ENCODE assay signal across 8 cellular contexts in genomic region chr22:29780781-29781676, GRCh38. TPM values are rescaled to one million over a fixed set of nuclear protein-coding genes. Genes with fewer than 3 reads are reported as not detected.
DNase-seq lines count a peak whose midpoint lies in the region; ATAC-seq and TF ChIP-seq lines count a peak whose summit lies in the region.

No MANE protein-coding gene starts in this region.

- peaks cover 0 to 12% of the 10 kb centered on the region in 2 experiments; a peak in 2 of 4 replicates for H3K79me1 ChIP-seq in IMR-90 (ENCODE audit: low read depth in 1 of 2, low read length in 2 of 2)

- no peak; the same call in 1 of the 2 replicates for TF ChIP-seq POLR2A in IMR-90 (IDR thresholded peaks at IDR 0.05; ENCODE audit: low read depth, low read length)

- no TSS peak for BruUV-seq in IMR-90 (replicated peaks; lab: Mats Ljungman, UMichigan)

- H3K56ac ChIP-seq in IMR-90 (ENCODE audit: extremely low read depth, insufficient read depth, low read length): peak overlapping the region; percentile 95

- 0% methylated on average over 5 of the region's 8 CpGs; no CpG with 5 or more reads in 1 of the 2 experiments for WGBS in IMR-90 (ENCODE audit: extremely low coverage in 2 of 2, insufficient read length in 1 of 2), 2 experiments

- peak overlapping the region; percentile 95 for H2BK15ac ChIP-seq in IMR-90 (ENCODE audit: low read depth, low read length)

- peak overlapping the region; percentile 85 to 99 for H4K8ac ChIP-seq in IMR-90 (ENCODE audit: low read depth in 2 of 2, low read length in 2 of 2)

- peak overlapping the region; percentile 45; the same call in 1 of the 2 replicates for H3K4me2 ChIP-seq in IMR-90 (ENCODE audit: low read depth, low read length)

- H3K18ac ChIP-seq in IMR-90 (ENCODE audit: low read depth, low read length): peak overlapping the region; percentile 81

- peak overlapping the region; percentile 95 for H2AK5ac ChIP-seq in IMR-90 (ENCODE audit: low read depth, low read length)

- peak overlapping the region; percentile 98 for H2BK20ac ChIP-seq in IMR-90 (ENCODE audit: low read depth, low read length)

- H3K4me1 ChIP-seq in IMR-90 (ENCODE audit: control insufficient read depth, insufficient read depth, low read length): peaks cover 31% of the 10 kb centered on the region

- intact Hi-C loops in IMR-90 (cut with micrococcal nuclease): no loop called here

- peak overlapping the region; percentile 99 for H2AK9ac ChIP-seq in IMR-90 (replicated peaks; ENCODE audit: low read depth, low read length, poor library complexity)

- no peaks in the 10 kb centered on the region for H4K20me1 ChIP-seq in IMR-90 (ENCODE audit: insufficient read depth, low read length)

- CTCF ChIA-PET in IMR-90 (lab: Yijun Ruan, JAX): interaction anchor here (0.7 to 1.7 kb wide), 3 partner anchors 8 to 606 kb away, joined by 3 to 4 read pairs (median 4); partner anchors contain the start of gene RNF215

- peak overlapping the region; percentile 85 for H2AFZ ChIP-seq in IMR-90 (replicated peaks; ENCODE audit: low read length, poor library complexity)

- no peak for TF ChIP-seq CTCF in IMR-90 (conservative IDR thresholded peaks at IDR 0.05; ENCODE audit: low read depth, low read length)
- no peak for TF ChIP-seq CTCF in cardiac fibroblast (IDR thresholded peaks at IDR 0.05; ENCODE audit: low read depth, low read length)

- peak overlapping the region; percentile 48 for H3K9ac ChIP-seq in IMR-90 (ENCODE audit: low read depth, low read length)

- H3K27me3 ChIP-seq in IMR-90 (ENCODE audit: control insufficient read depth, insufficient read depth, low read length) (no peaks in the 10 kb centered on the region), layer of hippocampus (ENCODE audit: control insufficient read depth, insufficient read depth, low read length) (no peaks in the 10 kb centered on the region)

- ATAC-seq in IMR-90 (ENCODE audit: low read depth): peak; percentile 81
- no peak for ATAC-seq in HG02763 (IDR thresholded peaks at IDR 0.05; ENCODE audit: unreplicated experiment)

- peak overlapping the region; percentile 99 for H4K91ac ChIP-seq in IMR-90 (ENCODE audit: insufficient read depth, low read depth, low read length)

- no peaks in the 10 kb centered on the region for H3K36me3 ChIP-seq in IMR-90 (ENCODE audit: control insufficient read depth, insufficient read depth, low read length)

- peak overlapping the region; percentile 90 for H3K27ac ChIP-seq in IMR-90 (ENCODE audit: insufficient read depth, low read length)
- H3K27ac ChIP-seq in layer of hippocampus (ENCODE audit: low read depth, low read length): peak overlapping the region; percentile 16
- H3K27ac ChIP-seq in substantia nigra (ENCODE audit: low read depth, low read length, poor library complexity, severe bottlenecking): peak overlapping the region; percentile 44

- no peak for TF ChIP-seq RAD21 in IMR-90 (IDR thresholded peaks at IDR 0.05; ENCODE audit: low read length)

- peak overlapping the region; percentile 98 for H3K14ac ChIP-seq in IMR-90 (replicated peaks; ENCODE audit: low read depth, low read length)

- H2BK120ac ChIP-seq in IMR-90 (ENCODE audit: low read depth, low read length): peak overlapping the region; percentile 99

- H3K9me3 ChIP-seq in IMR-90 (ENCODE audit: control insufficient read depth, insufficient read depth, low read length): no peaks in the 10 kb centered on the region

- peak overlapping the region; percentile 96 for H2BK5ac ChIP-seq in IMR-90 (ENCODE audit: low read depth, low read length, poor library complexity, severe bottlenecking)

- dilution Hi-C loops in IMR-90 (cut with HindIII; ENCODE audit: low sequenced_read_pairs, unreplicated experiment): no loop called here

- DNase-seq in IMR-90: peak; percentile 85
- peak; percentile 75 to 94 for DNase-seq in cardiac fibroblast (ENCODE audit: low read depth in 2 of 2)
- DNase-seq in substantia nigra (lab: John Stamatoyannopoulos, UW): no peak
- DNase-seq in central memory CD4-positive, alpha-beta T cell: no peak
- DNase-seq in KBM-7: no peak
- no peak for DNase-seq in activated CD4-positive, alpha-beta T cell treated with anti-CD3 and anti-CD28 coated beads, Interleukin-2, amount 50 U/mL, for 48 hours

- in situ Hi-C loops in IMR-90 (cut with MboI; ENCODE audit: low sequenced_read_pairs) (no loop called here), KBM-7 (cut with MboI; ENCODE audit: low pct_unique_long_range_greater_than_20kb, low sequenced_read_pairs) (no loop called here)

- POLR2A ChIA-PET in IMR-90 (lab: Charles Lee; ENCODE audit: unreplicated experiment): no interaction called here

- peak overlapping the region; percentile 96 for H3K23ac ChIP-seq in IMR-90 (ENCODE audit: low read depth, low read length)

- H3K9me1 ChIP-seq in IMR-90 (ENCODE audit: insufficient read depth, low read length): peaks cover 18% of the 10 kb centered on the region

- H3K4me3 ChIP-seq in IMR-90 (ENCODE audit: insufficient read depth, low read depth, low read length): no peak overlapping the region
- no peak overlapping the region for H3K4me3 ChIP-seq in cardiac fibroblast (replicated peaks in 1 of 2; ENCODE audit: low read depth in 2 of 2, low read length in 2 of 2)

- H4K5ac ChIP-seq in IMR-90 (ENCODE audit: low read depth, low read length): peak overlapping the region; percentile 82

- H3K4ac ChIP-seq in IMR-90 (ENCODE audit: low read depth, low read length): peak overlapping the region; percentile 98

TF ChIP-seq in IMR-90, 13 proteins besides CTCF, POLR2A, EP300 and RAD21:
- TF ChIP-seq CHD1 (IDR thresholded peaks at IDR 0.05; ENCODE audit: low read depth, low read length): no peak
- TF ChIP-seq NFE2L2 (IDR thresholded peaks at IDR 0.05; ENCODE audit: low read depth, low read length): no peak
- peak; percentile 55; the same call in 1 of the 2 replicates for TF ChIP-seq FOS (IDR thresholded peaks at IDR 0.05; ENCODE audit: low read depth, low read length)
- peak; percentile 54; the same call in 1 of the 2 replicates for TF ChIP-seq MAFK (IDR thresholded peaks at IDR 0.05; ENCODE audit: low read depth, low read length)
- 0 out of 2 replicates have a peak, but pooled peaks have one; percentile 14 for TF ChIP-seq BHLHE40 (IDR thresholded peaks at IDR 0.05; ENCODE audit: low read depth, low read length)
- TF ChIP-seq MXI1 (IDR thresholded peaks at IDR 0.05; ENCODE audit: borderline replicate concordance, low read depth, low read length): no peak

RNA-seq across cellular contexts. Expression of gene UQCR10, which starts 13.9 kb away (rescaled TPM):
- 103 and 131 TPM in 2 replicates for total RNA-seq in IMR-90 (2012; rRNA removed)
- polyA plus RNA-seq in IMR-90 (2012; rRNA removed): 260 and 285 TPM in 2 replicates
- 186 and 231 TPM in 2 replicates for polyA plus RNA-seq in IMR-90 (2012; cell fraction: cytosol; rRNA removed)
- polyA plus RNA-seq in IMR-90 (2012; cell fraction: nucleus; rRNA removed; ENCODE audit: low replicate concordance): 43.0 and 59.7 TPM in 2 replicates

RNA-seq across cellular contexts. Expression of gene ZMAT5, which starts 14.2 kb away (rescaled TPM):
- 16.1 and 21.7 TPM in 2 replicates for total RNA-seq in IMR-90 (2012; rRNA removed)
- polyA plus RNA-seq in IMR-90 (2012; rRNA removed): 31.8 and 33.7 TPM in 2 replicates
- polyA plus RNA-seq in IMR-90 (2012; cell fraction: cytosol; rRNA removed): 27.5 and 37.0 TPM in 2 replicates
- 14.7 and 18.7 TPM in 2 replicates for polyA plus RNA-seq in IMR-90 (2012; cell fraction: nucleus; rRNA removed; ENCODE audit: low replicate concordance)

RNA-seq across cellular contexts. Expression of gene ASCC2, which starts 57.0 kb away (rescaled TPM):
- 38.6 and 40.0 TPM in 2 replicates for total RNA-seq in IMR-90 (2012; rRNA removed)
- 62.2 and 69.3 TPM in 2 replicates for polyA plus RNA-seq in IMR-90 (2012; rRNA removed)
- polyA plus RNA-seq in IMR-90 (2012; cell fraction: cytosol; rRNA removed): 57.8 and 65.1 TPM in 2 replicates
- 111 and 120 TPM in 2 replicates for polyA plus RNA-seq in IMR-90 (2012; cell fraction: nucleus; rRNA removed; ENCODE audit: low replicate concordance)

Comparison
In these comparisons a context has a peak if more than half of its experiments do, and no peak if none do; other contexts are left out.
1. DNase-seq: peak in IMR-90 (single experiment) and cardiac fibroblast (2 of 2); none in substantia nigra (0 of 49), central memory CD4-positive, alpha-beta T cell (single experiment), KBM-7 (single experiment) and activated CD4-positive, alpha-beta T cell treated with anti-CD3 and anti-CD28 coated beads, Interleukin-2, amount 50 U/mL, for 48 hours (0 of 2).
2. H3K27ac ChIP-seq: peak in every context shown above with its lines; median percentile 90 in IMR-90; 44 in substantia nigra; 16 in layer of hippocampus.